In genomic region chr6:23045280-23045679, GRCh38 we compare ENCODE assay signal across 5 cellular contexts.
"Had no signal": no experiment of that assay in that cellular context is flagged by ENCODE, and none has a peak within 500 bp of the region (broad histone marks: within the 10 kb centered on the region; RNA-seq: fewer than 3 reads in every experiment).

No MANE protein-coding gene starts in this region.

- DNase-seq: KBM-7, KG1 had no signal

- H3K9ac ChIP-seq: KMS-11 had no signal

- FAIRE-seq: HTR-8/SVneo had no signal

- H3K27ac ChIP-seq: HL-60, KMS-11 had no signal

- H3K4me2 ChIP-seq: KMS-11 had no signal
